18 cellular contexts compared by ENCODE assay signal in the genomic region with DNA sequence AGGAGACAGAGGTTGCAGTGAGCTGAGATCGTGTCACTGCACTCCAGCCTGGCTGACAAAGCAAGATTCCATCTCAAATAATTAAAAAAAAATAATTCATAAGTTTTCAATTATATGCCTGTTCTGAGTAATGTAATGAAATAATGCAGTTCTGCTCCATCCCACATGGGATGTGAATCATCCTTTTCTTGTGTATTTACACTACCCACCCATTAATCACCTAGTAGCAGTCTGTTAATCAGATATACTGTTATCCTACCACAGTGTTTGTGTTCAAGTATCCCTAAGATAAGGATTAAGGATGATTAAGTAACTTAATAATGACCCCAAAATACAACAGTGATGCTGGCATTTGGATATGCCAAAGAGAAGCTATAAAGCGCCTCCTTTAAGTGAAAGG. TPM values are rescaled to one million over a fixed set of nuclear protein-coding genes. Genes with fewer than 3 reads are reported as not detected.
A peak's percentile ranks its signal among the peaks of the same experiment; 100 is the strongest.
DNase-seq lines count a peak whose midpoint lies in the region; ATAC-seq and TF ChIP-seq lines count a peak whose summit lies in the region.
"Had no signal": no experiment of that assay in that cellular context is flagged by ENCODE, and none has a peak within 500 bp of the region (broad histone marks: within the 10 kb centered on the region; RNA-seq: fewer than 3 reads in every experiment).

No MANE protein-coding gene starts in this region.

- TF ChIP-seq CTCF in SK-N-SH (IDR thresholded peaks at IDR 0.05) (no peak), fibroblast of lung (conservative IDR thresholded peaks at IDR 0.05 in 1 of 2, IDR thresholded peaks at IDR 0.05 in 1 of 2; ENCODE audit: low read depth in 1 of 2, low read length in 2 of 2) (no peak)

- H3K9me2 ChIP-seq in GM23248 (ENCODE audit: insufficient read depth): no peaks in the 10 kb centered on the region
- H3K9me2 ChIP-seq in SK-N-SH: no peaks in the 10 kb centered on the region

- no peak overlapping the region for H2AFZ ChIP-seq in GM23248
- no peak overlapping the region for H2AFZ ChIP-seq in SK-N-SH (ENCODE audit: low read depth)
- no peak overlapping the region for H2AFZ ChIP-seq in fibroblast of lung (ENCODE audit: low read length)

- H3K4me2 ChIP-seq in GM23248 (ENCODE audit: unreplicated experiment) (peak overlapping the region; percentile 17), SK-N-SH (no peak overlapping the region), fibroblast of lung (ENCODE audit: extremely low read depth, insufficient read depth, low read length) (no peak overlapping the region)

- H3K4me3 ChIP-seq in GM23248 (no peak overlapping the region), SK-N-SH (ENCODE audit: low read depth in 2 of 2, low read length in 1 of 2) (no peak overlapping the region), fibroblast of lung (replicated peaks in 1 of 4; ENCODE audit: control extremely low read depth in 1 of 4, insufficient read depth in 1 of 4, low read depth in 3 of 4, low read length in 4 of 4) (no peak overlapping the region)
- H3K4me3 ChIP-seq: body of pancreas, thoracic aorta had no signal

- no peak overlapping the region for H3K4me3 Mint-ChIP-seq in stimulated activated naive CD8-positive, alpha-beta T cell treated with anti-CD3 and anti-CD28 coated beads, Interleukin-15, amount 100 ng/mL, for 72 hours
- H3K4me3 Mint-ChIP-seq: CD8-positive, alpha-beta T cell; IgD-negative memory B cell; mesothelial cell of epicardium; T-helper 1 cell treated with Interleukin-12 subunit alpha and Interleukin-12 subunit beta and Interleukin-4 antibody, amounts not matched to agents 30 μg/mL and 1 μg/mL, for 36 hours had no signal

- 28 to 30% methylated on average over 2 of the region's 2 CpGs for WGBS in GM23248 (ENCODE audit: low coverage in 1 of 2, low lambda C conversion rate in 2 of 2, missing lambda C conversion rate in 2 of 2), 2 experiments
- 48% methylated on average over 2 of the region's 2 CpGs for WGBS in SK-N-SH (ENCODE audit: low lambda C conversion rate)

- H3K27me3 ChIP-seq in GM23248 (replicated peaks; ENCODE audit: insufficient read depth) (no peaks in the 10 kb centered on the region), SK-N-SH (ENCODE audit: insufficient read depth) (no peaks in the 10 kb centered on the region), fibroblast of lung (ENCODE audit: control insufficient read depth, insufficient read depth, low read length) (no peaks in the 10 kb centered on the region)
- H3K27me3 ChIP-seq: body of pancreas had no signal

- H3K4me1 ChIP-seq in GM23248 (ENCODE audit: insufficient read depth) (peaks cover 12% of the 10 kb centered on the region), SK-N-SH (ENCODE audit: control insufficient read depth in 1 of 2, insufficient read depth in 2 of 2, low read depth in 1 of 2, low read length in 1 of 2) (no peaks in the 10 kb centered on the region; a peak in 1 of 4 replicates), fibroblast of lung (ENCODE audit: control insufficient read depth, extremely low read depth, insufficient read depth, low read length) (peaks cover 4% of the 10 kb centered on the region)
- H3K4me1 ChIP-seq: body of pancreas had no signal

- H3K9me3 Mint-ChIP-seq in stimulated activated naive CD8-positive, alpha-beta T cell treated with anti-CD3 and anti-CD28 coated beads, Interleukin-15, amount 100 ng/mL, for 72 hours: no peaks in the 10 kb centered on the region
- H3K9me3 Mint-ChIP-seq: CD8-positive, alpha-beta T cell; IgD-negative memory B cell; mesothelial cell of epicardium; T-helper 1 cell treated with Interleukin-12 subunit alpha and Interleukin-12 subunit beta and Interleukin-4 antibody, amounts not matched to agents 30 μg/mL and 1 μg/mL, for 36 hours had no signal

- CTCF ChIA-PET in SK-N-SH (lab: Yijun Ruan, JAX): interaction anchor here (3.7 kb wide), 1 partner anchor 13 kb away, joined by 12 read pairs; no protein-coding TSS in a partner anchor

- H3K9ac ChIP-seq in GM23248 (no peak overlapping the region), SK-N-SH (no peak overlapping the region), fibroblast of lung (ENCODE audit: insufficient read depth, low read length) (no peak overlapping the region)

- H3K9me3 ChIP-seq in GM23248 (ENCODE audit: low read depth) (no peaks in the 10 kb centered on the region), SK-N-SH (no peaks in the 10 kb centered on the region), fibroblast of lung (ENCODE audit: control insufficient read depth, insufficient read depth, low read depth, low read length) (no peaks in the 10 kb centered on the region)
- H3K9me3 ChIP-seq: body of pancreas, thoracic aorta had no signal

- no peaks in the 10 kb centered on the region for H3K27me3 Mint-ChIP-seq in stimulated activated naive CD8-positive, alpha-beta T cell treated with anti-CD3 and anti-CD28 coated beads, Interleukin-15, amount 100 ng/mL, for 72 hours
- H3K27me3 Mint-ChIP-seq: IgD-negative memory B cell had no signal

- in situ Hi-C loops in GM23248 (cut with MboI) (no loop called here), G401 (cut with HindIII; ENCODE audit: low sequenced_read_pairs) (no loop called here)

- TF ChIP-seq EP300 in SK-N-SH (IDR thresholded peaks at IDR 0.05; ENCODE audit: borderline replicate concordance in 1 of 2, low read depth in 1 of 2, low read length in 1 of 2): peak in 1 of 2 experiments; percentile 21; a peak in 1 of 4 replicates

- no peaks in the 10 kb centered on the region for H3K79me2 ChIP-seq in GM23248 (ENCODE audit: insufficient read depth)
- H3K79me2 ChIP-seq in SK-N-SH (ENCODE audit: insufficient read depth): no peaks in the 10 kb centered on the region
- H3K79me2 ChIP-seq in fibroblast of lung (ENCODE audit: control insufficient read depth, insufficient read depth, low read length): no peaks in the 10 kb centered on the region

- H3K36me3 ChIP-seq in GM23248 (ENCODE audit: low read depth) (peaks cover 15% of the 10 kb centered on the region), SK-N-SH (replicated peaks in 1 of 2; ENCODE audit: control insufficient read depth in 1 of 2, insufficient read depth in 2 of 2, low read length in 1 of 2) (peaks cover 7 to 29% of the 10 kb centered on the region in 2 experiments), fibroblast of lung (ENCODE audit: control insufficient read depth, insufficient read depth, low read length) (no peaks in the 10 kb centered on the region)

- TF ChIP-seq RAD21 in SK-N-SH (IDR thresholded peaks at IDR 0.05; ENCODE audit: low read length): no peak

- peaks cover 7% of the 10 kb centered on the region; the same call in 1 of the 2 replicates for H3F3A ChIP-seq in GM23248 (ENCODE audit: insufficient read depth)
- peaks cover 16% of the 10 kb centered on the region for H3F3A ChIP-seq in SK-N-SH (replicated peaks; ENCODE audit: insufficient read depth)

- H4K20me1 ChIP-seq in GM23248 (ENCODE audit: insufficient read depth) (no peaks in the 10 kb centered on the region), SK-N-SH (ENCODE audit: insufficient read depth) (no peaks in the 10 kb centered on the region), fibroblast of lung (ENCODE audit: control insufficient read depth, extremely low read depth, insufficient read depth, low read length) (no peaks in the 10 kb centered on the region)

- no peak for ATAC-seq in stimulated activated naive CD8-positive, alpha-beta T cell treated with anti-CD3 and anti-CD28 coated beads, Interleukin-15, amount 100 ng/mL, for 72 hours
- ATAC-seq: body of pancreas; CD8-positive, alpha-beta T cell; sciatic nerve had no signal

- H3K27ac ChIP-seq in GM23248: peak overlapping the region; percentile 22; the same call in 1 of the 2 replicates
- peak overlapping the region in 1 of 2 experiments; percentile 17; a peak in 1 of 4 replicates for H3K27ac ChIP-seq in SK-N-SH (ENCODE audit: low read depth in 2 of 2, low read length in 1 of 2)
- H3K27ac ChIP-seq in fibroblast of lung (ENCODE audit: insufficient read depth, low read length): no peak overlapping the region
- H3K27ac ChIP-seq: body of pancreas, thoracic aorta had no signal

- POLR2A ChIA-PET in SK-N-SH (lab: Yijun Ruan, JAX): no interaction called here

- DNase-seq in GM23248: peak; percentile 84
- peak; percentile 22 for DNase-seq in SK-N-SH
- peak; percentile 65 to 79 for DNase-seq in fibroblast of lung (ENCODE audit: low read depth in 2 of 2)
- DNase-seq in stromal cell of bone marrow (ENCODE audit: low read depth): peak; percentile 33
- no peak for DNase-seq in NCI-H1048 (lab: John Stamatoyannopoulos, UW)
- DNase-seq in stimulated activated naive CD8-positive, alpha-beta T cell treated with anti-CD3 and anti-CD28 coated beads, Interleukin-15, amount 100 ng/mL, for 72 hours: no peak
- no peak for DNase-seq in G401 (ENCODE audit: low spot score)
- DNase-seq: activated naive CD4-positive, alpha-beta T cell; body of pancreas; CD8-positive, alpha-beta T cell; NCI-H1092 treated with DMSO at 0.1 percent for 48 hours; nucleus accumbens; stimulated activated CD4-positive, alpha-beta T cell treated with anti-CD3 and anti-CD28 coated beads, Interleukin-2, amount 100 ng/mL, for 48 hours had no signal

- no peaks in the 10 kb centered on the region for H3K4me1 Mint-ChIP-seq in stimulated activated naive CD8-positive, alpha-beta T cell treated with anti-CD3 and anti-CD28 coated beads, Interleukin-15, amount 100 ng/mL, for 72 hours

- no peak overlapping the region for H3K27ac Mint-ChIP-seq in stimulated activated naive CD8-positive, alpha-beta T cell treated with anti-CD3 and anti-CD28 coated beads, Interleukin-15, amount 100 ng/mL, for 72 hours
- H3K27ac Mint-ChIP-seq: IgD-negative memory B cell; T-helper 1 cell treated with Interleukin-12 subunit alpha and Interleukin-12 subunit beta and Interleukin-4 antibody, amounts not matched to agents 30 μg/mL and 1 μg/mL, for 36 hours had no signal

RNA-seq across cellular contexts. Expression of gene PIGB, which starts 38.8 kb away (rescaled TPM):
- total RNA-seq in GM23248 (2014; rRNA removed; shearing (Covaris generic)): 10.4 and 10.6 TPM in 2 replicates
- polyA plus RNA-seq in GM23248 (2016; fragmentation: Nextera tagmentation; extraction: Ambion mirVana) (17.2 and 18.3 TPM in 2 replicates), SK-N-SH (2012; rRNA removed) (6.6 and 10.5 TPM in 2 replicates), fibroblast of lung (24.1 and 27.4 TPM in 2 replicates)
- 8.5 and 10.2 TPM in 2 replicates for polyA plus RNA-seq in SK-N-SH (2012; cell fraction: cytosol; rRNA removed)
- 6.3 and 16.1 TPM in 2 replicates for polyA plus RNA-seq in SK-N-SH (2012; cell fraction: nucleus; rRNA removed)
- 9.0 and 18.8 TPM in 2 replicates for total RNA-seq in fibroblast of lung
- 11.0 and 12.8 TPM in 2 replicates for polyA plus RNA-seq in fibroblast of lung (2012)
- polyA minus RNA-seq in fibroblast of lung (ENCODE audit: low replicate concordance): 4.3 and 8.0 TPM in 2 replicates
- total RNA-seq in G401 (2014; rRNA removed; shearing (Covaris generic)): 4.3 and 9.0 TPM in 2 replicates

RNA-seq across cellular contexts. Expression of gene PIGBOS1, which starts 38.9 kb away (rescaled TPM):
- 13.4 and 30.2 TPM in 2 replicates for total RNA-seq in GM23248 (2014; rRNA removed; shearing (Covaris generic))
- polyA plus RNA-seq in GM23248 (2016; fragmentation: Nextera tagmentation; extraction: Ambion mirVana) (14.5 and 16.8 TPM in 2 replicates), SK-N-SH (2012; rRNA removed) (18.2 and 23.6 TPM in 2 replicates), fibroblast of lung (18.5 and 19.2 TPM in 2 replicates)
- polyA plus RNA-seq in SK-N-SH (2012; cell fraction: cytosol; rRNA removed): 28.7 and 29.8 TPM in 2 replicates
- 5.1 and 5.6 TPM in 2 replicates for polyA plus RNA-seq in SK-N-SH (2012; cell fraction: nucleus; rRNA removed)
- 7.4 and 10.9 TPM in 2 replicates for total RNA-seq in fibroblast of lung
- 12.5 and 13.0 TPM in 2 replicates for polyA plus RNA-seq in fibroblast of lung (2012)
- polyA minus RNA-seq in fibroblast of lung (ENCODE audit: low replicate concordance): not detected in 2 replicates
- 13.5 and 14.9 TPM in 2 replicates for total RNA-seq in G401 (2014; rRNA removed; shearing (Covaris generic))

RNA-seq across cellular contexts. Expression of gene CCPG1, which starts 50.4 kb away (rescaled TPM):
- total RNA-seq in GM23248 (2014; rRNA removed; shearing (Covaris generic)): 147 and 169 TPM in 2 replicates
- polyA plus RNA-seq in GM23248 (2016; fragmentation: Nextera tagmentation; extraction: Ambion mirVana): 202 and 203 TPM in 2 replicates
- 10.5 and 16.9 TPM in 2 replicates for polyA plus RNA-seq in SK-N-SH (2012; rRNA removed)
- 15.5 and 19.5 TPM in 2 replicates for polyA plus RNA-seq in SK-N-SH (2012; cell fraction: cytosol; rRNA removed)
- 7.8 and 22.4 TPM in 2 replicates for polyA plus RNA-seq in SK-N-SH (2012; cell fraction: nucleus; rRNA removed)
- total RNA-seq in fibroblast of lung: 64.6 and 80.9 TPM in 2 replicates
- 32.5 and 50.0 TPM in 2 replicates for polyA plus RNA-seq in fibroblast of lung
- polyA plus RNA-seq in fibroblast of lung (2012): 19.7 and 26.6 TPM in 2 replicates
- 5.4 and 14.0 TPM in 2 replicates for polyA minus RNA-seq in fibroblast of lung (ENCODE audit: low replicate concordance)
- total RNA-seq in G401 (2014; rRNA removed; shearing (Covaris generic)): 16.5 and 22.3 TPM in 2 replicates

RNA-seq across cellular contexts. Expression of gene PIERCE2, which starts 50.5 kb away (rescaled TPM):
- 0.54 and 1.4 TPM in 2 replicates for total RNA-seq in GM23248 (2014; rRNA removed; shearing (Covaris generic))
- polyA plus RNA-seq in GM23248 (2016; fragmentation: Nextera tagmentation; extraction: Ambion mirVana) (6.6 and 7.3 TPM in 2 replicates), SK-N-SH (2012; rRNA removed) (2.5 and 2.9 TPM in 2 replicates), fibroblast of lung (3.2 and 4.0 TPM in 2 replicates)
- 3.3 and 5.2 TPM in 2 replicates for polyA plus RNA-seq in SK-N-SH (2012; cell fraction: cytosol; rRNA removed)
- 0.38 and 0.98 TPM in 2 replicates for polyA plus RNA-seq in SK-N-SH (2012; cell fraction: nucleus; rRNA removed)
- total RNA-seq in fibroblast of lung: 2.3 and 3.1 TPM in 2 replicates
- 1.5 and 2.4 TPM in 2 replicates for polyA plus RNA-seq in fibroblast of lung (2012)
- polyA minus RNA-seq in fibroblast of lung (ENCODE audit: low replicate concordance): not detected in 2 replicates
- total RNA-seq in G401 (2014; rRNA removed; shearing (Covaris generic)): 5.8 and 10.9 TPM in 2 replicates
- total RNA-seq: CD8-positive, alpha-beta T cell had no signal

Comparison
In these comparisons a context has a peak if more than half of its experiments do, and no peak if none do; other contexts are left out.
1. DNase-seq: peak in GM23248 (single experiment), SK-N-SH (single experiment), fibroblast of lung (2 of 2) and stromal cell of bone marrow (single experiment); none in NCI-H1048 (single experiment), stimulated activated naive CD8-positive, alpha-beta T cell treated with anti-CD3 and anti-CD28 coated beads, Interleukin-15, amount 100 ng/mL, for 72 hours (0 of 2) and G401 (single experiment).